Comparison of ENCODE assay signal across 21 cellular contexts in the genomic region with DNA sequence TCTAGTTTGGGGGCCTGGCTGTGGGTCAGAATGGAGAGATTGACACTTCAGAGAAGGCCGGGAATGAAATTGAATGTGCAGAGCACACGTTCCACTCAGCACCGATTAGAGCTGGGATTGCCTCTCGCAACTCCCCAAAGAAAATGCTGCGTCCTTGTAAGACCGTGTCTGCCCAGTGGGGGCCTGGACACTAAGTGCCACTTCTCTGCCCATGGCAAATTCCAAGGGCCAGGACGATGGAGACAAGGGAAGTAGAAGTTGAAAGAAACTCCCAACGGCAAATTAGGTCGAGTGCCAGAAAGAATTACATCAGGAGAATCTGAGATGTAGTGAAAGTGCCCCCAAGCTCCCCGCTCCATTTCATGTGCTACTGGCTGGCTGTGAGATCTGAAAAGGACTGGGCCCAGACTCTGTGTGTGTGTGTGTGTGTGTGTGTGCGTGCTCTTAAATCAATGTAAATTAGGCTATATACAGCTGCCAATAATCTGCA.
"Had no signal": no experiment of that assay in that cellular context is flagged by ENCODE, and none has a peak within 500 bp of the region (broad histone marks: within the 10 kb centered on the region; RNA-seq: fewer than 3 reads in every experiment).

No MANE protein-coding gene starts in this region.

- DNase-seq: cerebellar nuclear complex; colonic mucosa; dermis blood vessel endothelial cell; effector CD4-positive, alpha-beta T cell; endodermal cell; erythroblast; islet precursor cell; left lung; lower lobe of right lung; mesenchymal stem cell; midbrain; nephron progenitor cell; small intestine; stimulated activated CD4-positive, alpha-beta T cell treated with anti-CD3 and anti-CD28 coated beads, Interleukin-2, amount 100 ng/mL, for 48 hours; stimulated activated naive CD8-positive, alpha-beta T cell treated with anti-CD3 and anti-CD28 coated beads, Interleukin-15, Interleukin-2, amounts not matched to agents 100 U/mL and 50 U/mL, for 24 hours; testis; trophoblast cell had no signal

- H3K9me3 Mint-ChIP-seq: endodermal cell, nephron progenitor cell had no signal

- H3K4me3 ChIP-seq: cardiac muscle cell, colonic mucosa, gastrocnemius medialis, left lung, lower lobe of right lung, psoas muscle, testis had no signal

- ATAC-seq: stimulated activated naive CD8-positive, alpha-beta T cell treated with anti-CD3 and anti-CD28 coated beads, Interleukin-15, Interleukin-2, amounts not matched to agents 100 U/mL and 50 U/mL, for 24 hours had no signal

- H3K4me1 ChIP-seq: colonic mucosa had no signal

- H3K9me3 ChIP-seq: colonic mucosa, gastrocnemius medialis, left lung, lower lobe of right lung, neutrophil, psoas muscle, testis had no signal

- H3K27me3 ChIP-seq: cardiac muscle cell, colonic mucosa, gastrocnemius medialis, left lung, testis had no signal

- H3K4me3 Mint-ChIP-seq: endodermal cell, nephron progenitor cell had no signal

- H3K36me3 ChIP-seq: cardiac muscle cell, colonic mucosa, gastrocnemius medialis, left lung, lower lobe of right lung, neutrophil had no signal

- H3K27ac Mint-ChIP-seq: endodermal cell had no signal

- H3K27ac ChIP-seq: cardiac muscle cell, colonic mucosa, left lung, lower lobe of right lung, neutrophil, psoas muscle, testis had no signal
